In the genomic region with DNA sequence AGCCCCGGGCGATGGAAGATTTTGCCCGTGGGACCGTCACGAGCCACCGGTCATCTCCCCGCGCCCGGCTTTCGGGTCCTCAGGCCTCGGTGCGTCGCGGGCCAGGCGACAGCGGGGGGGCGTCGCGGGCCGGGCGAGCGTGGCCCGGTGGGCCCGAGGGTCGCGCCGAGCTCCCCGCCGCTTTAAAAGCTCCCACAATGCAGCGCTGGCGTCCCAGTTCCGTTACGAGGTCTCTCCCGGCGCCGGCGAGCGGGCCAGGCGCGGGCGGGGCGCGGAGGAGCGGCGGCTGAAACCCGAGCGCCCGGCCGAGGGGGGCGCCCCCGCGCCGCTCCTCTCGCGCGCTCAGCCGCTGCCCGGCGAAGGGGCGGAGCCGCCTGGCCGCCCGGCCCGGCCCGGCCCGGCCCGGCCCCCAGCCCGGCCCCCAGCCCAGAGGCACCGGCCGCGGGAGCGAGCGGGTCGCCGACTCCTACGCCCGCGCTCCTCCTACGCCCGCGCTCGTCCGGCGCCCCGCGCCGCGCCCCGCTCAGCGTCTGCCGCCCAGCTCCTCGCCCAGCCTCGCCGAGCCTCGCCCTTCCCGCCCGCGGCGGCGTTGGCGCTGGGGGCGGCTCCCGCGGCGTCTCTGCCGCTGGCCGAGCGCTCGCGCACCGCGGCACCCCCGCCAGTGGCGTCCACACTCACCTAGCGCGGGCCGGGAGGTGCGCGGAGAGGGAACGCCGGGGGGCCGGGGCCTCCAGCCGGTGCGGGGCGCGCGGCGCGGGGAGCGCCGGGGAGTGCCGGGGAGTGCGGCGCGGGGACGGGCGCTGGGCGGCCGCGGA, we compare ENCODE assay signal across 8 cellular contexts. TPM values are rescaled to one million over a fixed set of nuclear protein-coding genes. Genes with fewer than 3 reads are reported as not detected.
DNase-seq lines count a peak whose midpoint lies in the region; ATAC-seq and TF ChIP-seq lines count a peak whose summit lies in the region.

Gene RASSF8, plus strand, starts transcription at position 429 of the 815 bp plus-strand sequence. CDS start 96,662 bp downstream, outside the sequence.

- peak; percentile 90 for ATAC-seq in GM18867 (IDR thresholded peaks at IDR 0.05; ENCODE audit: unreplicated experiment)
- peak; percentile 80 for ATAC-seq in HG03045 (IDR thresholded peaks at IDR 0.05; ENCODE audit: unreplicated experiment)

- H2BK5ac ChIP-seq in neuronal stem cell (ENCODE audit: low read length) = peak within 1 kb of the TSS; percentile 76

- no peak within 1 kb of the TSS for H2BK120ac ChIP-seq in neuronal stem cell (ENCODE audit: low read depth, low read length)

- peak within 1 kb of the TSS; percentile 93 to 98 for H3K4me3 ChIP-seq in neuronal stem cell (ENCODE audit: low read length in 2 of 2)

- H3K14ac ChIP-seq in neuronal stem cell (ENCODE audit: low read length) = no peak within 1 kb of the TSS

- peak within 1 kb of the TSS; percentile 99 for H2AFZ ChIP-seq in neuronal stem cell (ENCODE audit: low read length)

- peaks cover 2 to 4% of the 10 kb centered on the region in 2 donors for H3K9me3 ChIP-seq in neuronal stem cell (replicated peaks in 1 of 2; ENCODE audit: control insufficient read depth in 2 of 2, insufficient read depth in 1 of 2, low read depth in 1 of 2, low read length in 2 of 2)

- H3K4me2 ChIP-seq in neuronal stem cell (ENCODE audit: insufficient read depth, low read length, poor library complexity, severe bottlenecking) = peak within 1 kb of the TSS; percentile 72

- H3K27me3 ChIP-seq in neuronal stem cell (ENCODE audit: control insufficient read depth in 3 of 3, insufficient read depth in 3 of 3, low read depth in 1 of 3, low read length in 3 of 3) = no peaks in the 10 kb centered on the region

- H3K79me1 ChIP-seq in neuronal stem cell (ENCODE audit: low read depth, low read length) = no peaks in the 10 kb centered on the region

- 0 to 1% (median 1%) methylated on average over 58 to 139 of the region's 140 CpGs for WGBS in adipose tissue, 3 donors
- no CpG with 5 or more reads among the region's 140 CpGs for WGBS in neuronal stem cell (ENCODE audit: extremely low coverage in 2 of 2, insufficient read length in 2 of 2, insufficient replicate concordance in 1 of 2), 2 donors

- H2AK5ac ChIP-seq in neuronal stem cell (ENCODE audit: low read depth, low read length) = no peak within 1 kb of the TSS

- H4K91ac ChIP-seq in neuronal stem cell (ENCODE audit: low read depth, low read length, poor library complexity) = no peak within 1 kb of the TSS

- peaks cover 4 to 30% of the 10 kb centered on the region in 2 donors for H3K36me3 ChIP-seq in neuronal stem cell (replicated peaks in 1 of 2; ENCODE audit: control insufficient read depth in 2 of 2, insufficient read depth in 2 of 2, low read length in 2 of 2)

- H3K9ac ChIP-seq in neuronal stem cell (ENCODE audit: low read depth, low read length, poor library complexity) = peak within 1 kb of the TSS; percentile 96

- peak; percentile 47 for TF ChIP-seq CTCF in C4-2B (conservative IDR thresholded peaks at IDR 0.05)

- peak within 1 kb of the TSS; percentile 96 for H3K18ac ChIP-seq in neuronal stem cell (ENCODE audit: low read length)

- peak within 1 kb of the TSS; percentile 27 for H3K23ac ChIP-seq in neuronal stem cell (ENCODE audit: low read depth, low read length, poor library complexity)

- H2BK15ac ChIP-seq in neuronal stem cell (ENCODE audit: low read length) = peak within 1 kb of the TSS; percentile 72

- peak within 1 kb of the TSS; percentile 41 for H3K4ac ChIP-seq in neuronal stem cell (ENCODE audit: low read length)

- H3K27ac ChIP-seq in C4-2B (peak within 1 kb of the TSS; percentile 67), adipose tissue (ENCODE audit: low read depth, low read length) (peak within 1 kb of the TSS; percentile 61), neuronal stem cell (replicated peaks; ENCODE audit: low read length) (peak within 1 kb of the TSS; percentile 95)

- DNase-seq in NCI-H510A treated with DMSO at 0.1 percent for 48 hours (lab: John Stamatoyannopoulos, UW) = peak; percentile 55
- peak in 41 of 42 donors; percentile 30 to 87 (median 73) for DNase-seq in head of caudate nucleus
- DNase-seq in neuronal stem cell (ENCODE audit: low spot score) = peak; percentile 81
- no peak for DNase-seq in NCI-H1694 (lab: John Stamatoyannopoulos, UW)

- intact Hi-C loops in head of caudate nucleus (cut with DNase I) = loop anchor here (5.0 kb wide), 2 partner anchors 59 to 79 kb away; no protein-coding TSS in a partner anchor

- H4K8ac ChIP-seq in neuronal stem cell (ENCODE audit: low read depth, low read length) = no peak within 1 kb of the TSS

- H3K4me1 ChIP-seq in neuronal stem cell (ENCODE audit: control insufficient read depth in 2 of 2, insufficient read depth in 1 of 2, low read depth in 1 of 2, low read length in 2 of 2) = peaks cover 7 to 8% of the 10 kb centered on the region in 2 donors

- H2BK12ac ChIP-seq in neuronal stem cell (ENCODE audit: low read length) = no peak within 1 kb of the TSS

RNA-seq across cellular contexts. Expression of gene RASSF8, which starts in this region (rescaled TPM):
- 10 to 100 TPM in 1 of 3 donors, 1 to 10 TPM in 2; 2.2 to 20.2 (median 6.9) TPM for polyA plus RNA-seq in adipose tissue
- 36.0 TPM for polyA plus RNA-seq in neuronal stem cell (2013, experiment 1 of 2)
- polyA plus RNA-seq in neuronal stem cell (2013, experiment 2 of 2) = 35.9 TPM
